26 cellular contexts compared by ENCODE assay signal in the genomic region with DNA sequence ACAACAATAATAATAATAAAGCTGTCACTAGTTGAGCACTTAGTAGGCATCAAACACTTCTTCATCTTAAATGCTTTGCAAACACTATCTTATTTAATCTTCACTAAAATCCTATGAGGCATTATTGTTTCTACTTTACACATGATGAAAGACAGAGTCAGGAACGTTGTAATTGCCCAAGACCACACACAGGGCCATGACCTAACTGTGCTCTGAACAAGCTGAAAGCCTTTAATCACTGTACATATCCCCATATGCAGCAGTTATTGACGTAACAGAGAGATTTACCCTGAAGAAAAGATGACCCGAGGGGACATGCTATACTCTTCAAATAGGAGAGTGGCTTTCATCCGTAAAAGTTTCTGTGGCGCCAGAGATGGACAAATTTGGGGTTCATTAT. TPM values are rescaled to one million over a fixed set of nuclear protein-coding genes. Genes with fewer than 3 reads are reported as not detected.
A peak's percentile ranks its signal among the peaks of the same experiment; 100 is the strongest.
DNase-seq lines count a peak whose midpoint lies in the region; ATAC-seq and TF ChIP-seq lines count a peak whose summit lies in the region.
"Had no signal": no experiment of that assay in that cellular context is flagged by ENCODE, and none has a peak within 500 bp of the region (broad histone marks: within the 10 kb centered on the region; RNA-seq: fewer than 3 reads in every experiment).

No MANE protein-coding gene starts in this region.

- peaks cover 39% of the 10 kb centered on the region for H3K4me1 Mint-ChIP-seq in glutamatergic neuron (ENCODE audit: low read depth, unreplicated experiment)

- H3K36me3 ChIP-seq in GM23248 (ENCODE audit: low read depth) (no peaks in the 10 kb centered on the region), osteoblast (ENCODE audit: insufficient read depth, low read length) (no peaks in the 10 kb centered on the region)
- H3K36me3 ChIP-seq: stomach, tibial artery had no signal

- H3K79me2 ChIP-seq in GM23248 (ENCODE audit: insufficient read depth) (no peaks in the 10 kb centered on the region), osteoblast (ENCODE audit: insufficient read depth, low read length) (no peaks in the 10 kb centered on the region)

- DNase-seq in GM23248 (peak; percentile 56), MV-4-11 (lab: John Stamatoyannopoulos, UW) (peak; percentile 88), cardiac fibroblast (ENCODE audit: low read depth in 2 of 2) (peak; percentile 45 to 74), glutamatergic neuron (no peak), DMS 273 treated with DMSO at 0.1 percent for 48 hours (lab: John Stamatoyannopoulos, UW) (no peak), osteoblast (ENCODE audit: insufficient read length, low spot score, missing footprints) (no peak), NCI-H526 (lab: John Stamatoyannopoulos, UW) (no peak)
- DNase-seq: activated CD4-positive, alpha-beta T cell treated with anti-CD3 and anti-CD28 coated beads for 1 hour; activated CD8-positive, alpha-beta memory T cell treated with anti-CD3 and anti-CD28 coated beads for 24 hours; activated gamma-delta T cell; activated T-cell treated with anti-CD3 and anti-CD28 coated beads, Interleukin-2, amount 50 U/mL, for 1 hour; body of pancreas; effector CD8-positive, alpha-beta T cell; NCI-H1048; NCI-H1694 treated with DMSO at 0.1 percent for 48 hours; NCI-H2171; NCI-H526 treated with DMSO at 0.1 percent for 48 hours; psoas muscle; stimulated activated CD8-positive, alpha-beta memory T cell treated with anti-CD3 and anti-CD28 coated beads, Interleukin-4, amount 100 ng/mL, for 48 hours; stomach; SW 1271; tibial artery had no signal

- no peak for ATAC-seq in HG02938 (IDR thresholded peaks at IDR 0.05; ENCODE audit: unreplicated experiment)
- ATAC-seq: body of pancreas, esophagus mucosa, GM23338, psoas muscle had no signal

- H3K4me3 ChIP-seq in GM23248: no peak overlapping the region
- no peak overlapping the region for H3K4me3 ChIP-seq in cardiac fibroblast (replicated peaks in 1 of 2; ENCODE audit: low read depth in 2 of 2, low read length in 2 of 2)
- no peak overlapping the region for H3K4me3 ChIP-seq in osteoblast (ENCODE audit: insufficient read depth, low read length)
- H3K4me3 ChIP-seq: body of pancreas, GM23338, psoas muscle, stomach, tibial artery had no signal

- H3K9me3 ChIP-seq in GM23248 (ENCODE audit: low read depth) (no peaks in the 10 kb centered on the region), osteoblast (ENCODE audit: low read depth, low read length) (no peaks in the 10 kb centered on the region)
- H3K9me3 ChIP-seq: body of pancreas, psoas muscle, stomach, tibial artery had no signal

- H3K27me3 Mint-ChIP-seq in glutamatergic neuron (ENCODE audit: unreplicated experiment): peaks cover 10% of the 10 kb centered on the region

- H3K27ac ChIP-seq in GM23248 (no peak overlapping the region), osteoblast (ENCODE audit: low read depth, low read length) (no peak overlapping the region)
- H3K27ac ChIP-seq: body of pancreas, KMS-11, stomach had no signal

- in situ Hi-C loops in GM23248 (cut with MboI): no loop called here

- peaks cover 31% of the 10 kb centered on the region for H3F3A ChIP-seq in GM23248 (ENCODE audit: insufficient read depth)

- TF ChIP-seq CTCF in cardiac fibroblast (IDR thresholded peaks at IDR 0.05; ENCODE audit: low read depth, low read length) (no peak), glutamatergic neuron (IDR thresholded peaks at IDR 0.05; ENCODE audit: partially characterized antibody, unreplicated experiment) (no peak), osteoblast (IDR thresholded peaks at IDR 0.05; ENCODE audit: extremely low read depth, low read depth, low read length) (no peak)

- no peaks in the 10 kb centered on the region for H4K20me1 ChIP-seq in GM23248 (ENCODE audit: insufficient read depth)
- H4K20me1 ChIP-seq in osteoblast (ENCODE audit: insufficient read depth, low read length): no peaks in the 10 kb centered on the region

- H3K9me3 Mint-ChIP-seq in glutamatergic neuron (ENCODE audit: unreplicated experiment): peaks cover 10% of the 10 kb centered on the region
- H3K9me3 Mint-ChIP-seq: GM23338 had no signal

- no peak overlapping the region for H3K4me2 ChIP-seq in GM23248 (ENCODE audit: unreplicated experiment)
- no peak overlapping the region for H3K4me2 ChIP-seq in osteoblast (ENCODE audit: insufficient read depth, low read length)
- H3K4me2 ChIP-seq: GM23338, KMS-11 had no signal

- no peaks in the 10 kb centered on the region for H3K27me3 ChIP-seq in GM23248 (replicated peaks; ENCODE audit: insufficient read depth)
- H3K27me3 ChIP-seq in osteoblast (ENCODE audit: insufficient read depth, low read length): no peaks in the 10 kb centered on the region
- H3K27me3 ChIP-seq: body of pancreas, stomach, tibial artery had no signal

- H2AFZ ChIP-seq in GM23248 (no peak overlapping the region), osteoblast (ENCODE audit: low read length) (no peak overlapping the region)
- H2AFZ ChIP-seq: GM23338 had no signal

- no peaks in the 10 kb centered on the region for H3K9me2 ChIP-seq in GM23248 (ENCODE audit: insufficient read depth)

- H3K9ac ChIP-seq in GM23248: no peak overlapping the region
- H3K9ac ChIP-seq: KMS-11 had no signal

- no peak overlapping the region for H3K4me3 Mint-ChIP-seq in glutamatergic neuron (ENCODE audit: unreplicated experiment)
- H3K4me3 Mint-ChIP-seq: GM23338 had no signal

- peak overlapping the region; percentile 77 for H3K27ac Mint-ChIP-seq in glutamatergic neuron (ENCODE audit: unreplicated experiment)

- WGBS in GM23248 (ENCODE audit: low coverage in 1 of 2, low lambda C conversion rate in 2 of 2, missing lambda C conversion rate in 2 of 2), 2 experiments: 76% methylated on average over 5 of the region's 5 CpGs

- peaks cover 5% of the 10 kb centered on the region for H3K36me3 Mint-ChIP-seq in glutamatergic neuron (ENCODE audit: unreplicated experiment)

- H3K4me1 ChIP-seq in GM23248 (ENCODE audit: insufficient read depth): peaks cover 54% of the 10 kb centered on the region
- H3K4me1 ChIP-seq in osteoblast (ENCODE audit: insufficient read depth, low read length): peaks cover 41% of the 10 kb centered on the region
- H3K4me1 ChIP-seq: body of pancreas had no signal

RNA-seq across cellular contexts. Expression of a gene that starts 53.0 kb away (rescaled TPM):
- 45.7 and 54.4 TPM in 2 replicates for total RNA-seq in GM23248 (2014; rRNA removed; shearing (Covaris generic))
- polyA plus RNA-seq in GM23248 (2016; fragmentation: Nextera tagmentation; extraction: Ambion mirVana): 6.1 and 8.1 TPM in 2 replicates
- total RNA-seq in glutamatergic neuron (ENCODE audit: unreplicated experiment): 132 TPM
- 42.4 and 59.0 TPM in 2 replicates for total RNA-seq in osteoblast

Comparison
In these comparisons a context has a peak if more than half of its experiments do, and no peak if none do; other contexts are left out.
1. DNase-seq: peak in GM23248 (single experiment), MV-4-11 (single experiment) and cardiac fibroblast (2 of 2); none in glutamatergic neuron (single experiment), DMS 273 treated with DMSO at 0.1 percent for 48 hours (single experiment), osteoblast (single experiment) and NCI-H526 (0 of 2).